ENCODE assay signal across 14 cellular contexts in genomic region chr1:221165331-221166161, GRCh38.
"Had no signal": no experiment of that assay in that cellular context is flagged by ENCODE, and none has a peak within 500 bp of the region (broad histone marks: within the 10 kb centered on the region; RNA-seq: fewer than 3 reads in every experiment).

No MANE protein-coding gene starts in this region.

- H3K4me1 ChIP-seq: right lobe of liver had no signal

- H3K9me3 ChIP-seq: esophagus squamous epithelium, gastrocnemius medialis, right lobe of liver, spleen had no signal

- H3K4me3 ChIP-seq: dorsolateral prefrontal cortex, esophagus squamous epithelium, gastrocnemius medialis, right lobe of liver, spleen had no signal

- H3K36me3 ChIP-seq: esophagus squamous epithelium, gastrocnemius medialis, right lobe of liver, spleen had no signal

- H3K27ac ChIP-seq: dorsolateral prefrontal cortex, esophagus squamous epithelium, gastrocnemius medialis, right lobe of liver had no signal

- H3K4me3 Mint-ChIP-seq: activated naive CD8-positive, alpha-beta T cell; naive thymus-derived CD8-positive, alpha-beta T cell; type B pancreatic cell had no signal

- H3K36me3 Mint-ChIP-seq: activated naive CD8-positive, alpha-beta T cell; naive thymus-derived CD8-positive, alpha-beta T cell; type B pancreatic cell had no signal

- H3K27ac Mint-ChIP-seq: activated naive CD8-positive, alpha-beta T cell; naive thymus-derived CD8-positive, alpha-beta T cell; type B pancreatic cell had no signal

- FAIRE-seq: endometrium, keratinocyte had no signal

- DNase-seq: activated effector memory CD4-positive, alpha-beta T cell treated with anti-CD3 and anti-CD28 coated beads, Interleukin-2, amount 50 U/mL, for 16 hours; activated T-cell treated with anti-CD3 and anti-CD28 coated beads, Interleukin-2, amount 50 U/mL, for 1 hour; dorsolateral prefrontal cortex; esophagus squamous epithelium; gastrocnemius medialis; naive thymus-derived CD8-positive, alpha-beta T cell; right lobe of liver; spleen; stimulated activated CD4-positive, alpha-beta T cell treated with anti-CD3 and anti-CD28 coated beads, Interleukin-1b, Interleukin-23, amount 100 ng/mL, for 48 hours; stimulated activated naive CD4-positive, alpha-beta T cell had no signal

- H3K27me3 ChIP-seq: dorsolateral prefrontal cortex, esophagus squamous epithelium, gastrocnemius medialis, right lobe of liver had no signal
